16 cellular contexts compared by ENCODE assay signal in the genomic region with DNA sequence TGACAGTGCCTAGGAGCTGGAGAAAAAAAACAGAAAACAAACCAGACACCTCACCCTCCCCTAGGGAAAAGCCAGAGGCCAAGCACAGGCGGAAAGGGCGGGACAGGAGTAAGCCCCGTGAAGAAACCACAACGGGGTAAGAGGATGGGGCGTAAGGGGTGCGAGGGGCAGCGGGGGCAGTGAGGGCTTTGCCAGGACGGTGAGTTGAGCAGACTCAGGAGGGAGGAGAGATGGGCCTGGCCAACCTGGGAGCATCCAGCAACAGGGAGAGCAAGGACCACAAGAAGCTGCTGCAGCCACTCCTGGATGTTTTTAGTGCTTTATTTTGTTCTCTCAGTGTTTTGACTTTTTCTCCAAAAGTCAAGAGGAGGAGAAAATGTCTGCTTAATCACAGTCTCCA.
DNase-seq lines count a peak whose midpoint lies in the region; FAIRE-seq and TF ChIP-seq lines count a peak whose summit lies in the region.
"Had no signal": no experiment of that assay in that cellular context is flagged by ENCODE, and none has a peak within 500 bp of the region (broad histone marks: within the 10 kb centered on the region; RNA-seq: fewer than 3 reads in every experiment).

No MANE protein-coding gene starts in this region.

- intact Hi-C loops in cardiac septum (cut with DNase I): no loop called here
- intact Hi-C loops in left ventricle myocardium inferior (cut with micrococcal nuclease): no loop called here

- no peak overlapping the region for H3K27ac Mint-ChIP-seq in H9
- H3K27ac Mint-ChIP-seq: CD4-positive, CD25-positive, alpha-beta regulatory T cell had no signal

- H3K4me3 Mint-ChIP-seq in H9: no peak overlapping the region; a peak in 1 of 5 replicates
- H3K4me3 Mint-ChIP-seq: CD4-positive, CD25-positive, alpha-beta regulatory T cell had no signal

- no peak overlapping the region for H2BK5ac ChIP-seq in H9 (ENCODE audit: insufficient read length, low read length)

- H3K9me3 ChIP-seq in left ventricle myocardium inferior (replicated peaks) (peaks cover 19% of the 10 kb centered on the region), H9 (ENCODE audit: control insufficient read depth, low read depth, low read length) (peaks cover 10% of the 10 kb centered on the region)
- H3K9me3 ChIP-seq: A549 had no signal

- H3K27me3 ChIP-seq in left ventricle myocardium inferior (ENCODE audit: low read depth) (peaks cover 94% of the 10 kb centered on the region), H9 (ENCODE audit: insufficient read depth, low read length) (no peaks in the 10 kb centered on the region)

- H3K4me1 ChIP-seq in left ventricle myocardium inferior (no peaks in the 10 kb centered on the region), H9 (ENCODE audit: insufficient read depth, low read length) (no peaks in the 10 kb centered on the region)
- H3K4me1 ChIP-seq: A549 had no signal

- H4K8ac ChIP-seq in H9 (replicated peaks; ENCODE audit: insufficient read length, low read depth, low read length): no peak overlapping the region

- H3K9ac ChIP-seq in H9 (ENCODE audit: extremely low read depth, insufficient read length, low read length): no peak overlapping the region
- H3K9ac ChIP-seq: GM23248 had no signal

- no peak overlapping the region for H3K56ac ChIP-seq in H9 (ENCODE audit: insufficient read length, low read depth, low read length)

- H2AFZ ChIP-seq in H9 (ENCODE audit: low read length): no peak overlapping the region
- H2AFZ ChIP-seq: GM23248 had no signal

- H3K23ac ChIP-seq in H9 (ENCODE audit: insufficient read length, low read depth, low read length): no peak overlapping the region

- no peak for TF ChIP-seq CTCF in left ventricle myocardium inferior (IDR thresholded peaks at IDR 0.05; ENCODE audit: borderline replicate concordance)
- no peak for TF ChIP-seq CTCF in H9 (conservative IDR thresholded peaks at IDR 0.05)

- peak; percentile 30 for FAIRE-seq in urothelium cell line (lab: Jason Lieb, UNC)
- FAIRE-seq: A549, H54, HepG2, HTR-8/SVneo had no signal

- no peak overlapping the region for H3K4me3 ChIP-seq in left ventricle myocardium inferior
- H3K4me3 ChIP-seq: A549, GM23248 had no signal

- H3K79me2 ChIP-seq in H9 (ENCODE audit: insufficient read depth, low read length): no peaks in the 10 kb centered on the region

- H2AK5ac ChIP-seq in H9 (ENCODE audit: insufficient read length, low read length): no peak overlapping the region

- no peak overlapping the region for H3K18ac ChIP-seq in H9 (ENCODE audit: insufficient read length, low read depth, low read length)

- H2BK20ac ChIP-seq in H9 (ENCODE audit: low read depth, low read length, poor library complexity, severe bottlenecking): no peak overlapping the region

- no peak overlapping the region for H3K4ac ChIP-seq in H9 (ENCODE audit: low read depth, low read length)

- H3K14ac ChIP-seq in H9 (ENCODE audit: insufficient read depth, low read length): no peak overlapping the region

- peaks cover 16 to 18% of the 10 kb centered on the region in 2 experiments for H3K9me3 Mint-ChIP-seq in H9

- WGBS in H9 (ENCODE audit: extremely low coverage, insufficient read length, low lambda C conversion rate): no CpG with 5 or more reads among the region's 8 CpGs

- H4K5ac ChIP-seq in H9 (ENCODE audit: insufficient read length, low read depth, low read length): no peak overlapping the region

- no peak overlapping the region for H2BK12ac ChIP-seq in H9 (ENCODE audit: insufficient read length, low read depth, low read length)

- H3K4me2 ChIP-seq in H9 (ENCODE audit: insufficient read depth, insufficient read length, low read length): no peak overlapping the region
- H3K4me2 ChIP-seq: A549 had no signal

- DNase-seq in cardiac septum (ENCODE audit: low spot score) (peak; percentile 35), left ventricle myocardium inferior (no peak), H9 (peak; percentile 4), islet precursor cell (peak; percentile 13), urothelium cell line (ENCODE audit: low spot score) (peak; percentile 71), dedifferentiated amniotic fluid mesenchymal stem cell (ENCODE audit: extremely low spot score) (no peak), NCI-H1105 treated with DMSO at 0.1 percent for 48 hours (lab: John Stamatoyannopoulos, UW) (no peak), NCI-H446 (lab: John Stamatoyannopoulos, UW) (no peak)
- DNase-seq: Calu3; CD4-positive, CD25-positive, alpha-beta regulatory T cell; DMS 273 treated with DMSO at 0.1 percent for 48 hours; GM23248 had no signal

- no peaks in the 10 kb centered on the region for H3K23me2 ChIP-seq in H9 (ENCODE audit: insufficient read length, low read depth, low read length, poor library complexity, severe bottlenecking)

- no peaks in the 10 kb centered on the region for H3K79me1 ChIP-seq in H9 (ENCODE audit: insufficient read depth, low read depth, low read length, poor library complexity, severe bottlenecking)

- no peaks in the 10 kb centered on the region for H3K36me3 ChIP-seq in left ventricle myocardium inferior

- H4K20me1 ChIP-seq in H9 (ENCODE audit: control insufficient read depth, insufficient read depth, insufficient read length): no peaks in the 10 kb centered on the region

- no peak overlapping the region for H2BK15ac ChIP-seq in H9 (ENCODE audit: low read depth, low read length)

- H3K27me3 Mint-ChIP-seq in H9 (ENCODE audit: low read depth): peaks cover 33% of the 10 kb centered on the region
- H3K27me3 Mint-ChIP-seq: CD4-positive, CD25-positive, alpha-beta regulatory T cell had no signal

- H3T11ph ChIP-seq in H9 (ENCODE audit: low read length): no peak overlapping the region

- peaks cover 11 to 14% of the 10 kb centered on the region in 2 experiments for H3K4me1 Mint-ChIP-seq in H9
- H3K4me1 Mint-ChIP-seq: CD4-positive, CD25-positive, alpha-beta regulatory T cell had no signal

- H3K27ac ChIP-seq in left ventricle myocardium inferior (replicated peaks): no peak overlapping the region
- H3K27ac ChIP-seq in H9 (ENCODE audit: insufficient read length, low read depth, low read length): no peak overlapping the region
- H3K27ac ChIP-seq: A549, GM23248 had no signal

- H2BK120ac ChIP-seq in H9 (ENCODE audit: low read depth, low read length, poor library complexity, severe bottlenecking): no peak overlapping the region

- peaks cover 3 to 5% (median 5%) of the 10 kb centered on the region in 3 experiments; a peak in 6 of 7 replicates for H3K36me3 Mint-ChIP-seq in H9 (ENCODE audit: insufficient read depth in 1 of 3, low read depth in 3 of 3)
- H3K36me3 Mint-ChIP-seq: CD4-positive, CD25-positive, alpha-beta regulatory T cell had no signal

- no peak overlapping the region for H4K91ac ChIP-seq in H9 (ENCODE audit: insufficient read length, low read depth, low read length)

Comparison
In these comparisons a context has a peak if more than half of its experiments do, and no peak if none do; other contexts are left out.
1. DNase-seq: peak in cardiac septum (single experiment), H9 (single experiment), islet precursor cell (single experiment) and urothelium cell line (single experiment); none in left ventricle myocardium inferior (single experiment), dedifferentiated amniotic fluid mesenchymal stem cell (single experiment), NCI-H1105 treated with DMSO at 0.1 percent for 48 hours (single experiment) and NCI-H446 (0 of 2).